Comparison of ENCODE assay signal across 16 cellular contexts in genomic region chr13:110850006-110850405, GRCh38.
DNase-seq lines count a peak whose midpoint lies in the region; ATAC-seq and TF ChIP-seq lines count a peak whose summit lies in the region.
"Had no signal": no experiment of that assay in that cellular context is flagged by ENCODE, and none has a peak within 500 bp of the region (broad histone marks: within the 10 kb centered on the region; RNA-seq: fewer than 3 reads in every experiment).

No MANE protein-coding gene starts in this region.

- H3K9me3 ChIP-seq in H9 (ENCODE audit: control insufficient read depth, low read depth, low read length) (no peaks in the 10 kb centered on the region), neuronal stem cell (replicated peaks in 1 of 2; ENCODE audit: control insufficient read depth in 2 of 2, insufficient read depth in 1 of 2, low read depth in 1 of 2, low read length in 2 of 2) (peaks cover 2 to 3% of the 10 kb centered on the region in 2 donors), breast epithelium (no peaks in the 10 kb centered on the region)
- H3K9me3 ChIP-seq: HAP-1 had no signal

- intact Hi-C loops in breast epithelium (cut with DNase I; ENCODE audit: low total_unique reads): no loop called here

- WGBS in H9 (ENCODE audit: extremely low coverage, insufficient read length, low lambda C conversion rate): no CpG with 5 or more reads among the region's 4 CpGs
- no CpG with 5 or more reads among the region's 4 CpGs for WGBS in neuronal stem cell (ENCODE audit: extremely low coverage in 2 of 2, insufficient read length in 2 of 2, insufficient replicate concordance in 1 of 2), 2 donors

- H3K36me3 ChIP-seq in neuronal stem cell (replicated peaks in 1 of 2; ENCODE audit: control insufficient read depth in 2 of 2, insufficient read depth in 2 of 2, low read length in 2 of 2) (no peaks in the 10 kb centered on the region), breast epithelium (no peaks in the 10 kb centered on the region)
- H3K36me3 ChIP-seq: HAP-1 had no signal

- no peaks in the 10 kb centered on the region for H3K9me3 Mint-ChIP-seq in H9
- H3K9me3 Mint-ChIP-seq: CD4-positive, alpha-beta T cell had no signal

- H3K4me3 ChIP-seq in neuronal stem cell (ENCODE audit: low read length in 2 of 2) (no peak overlapping the region), breast epithelium (no peak overlapping the region)
- H3K4me3 ChIP-seq: HAP-1 had no signal

- H2BK12ac ChIP-seq in H9 (ENCODE audit: insufficient read length, low read depth, low read length): no peak overlapping the region
- no peak overlapping the region for H2BK12ac ChIP-seq in neuronal stem cell (ENCODE audit: low read length)

- H3K4me2 ChIP-seq in H9 (ENCODE audit: insufficient read depth, insufficient read length, low read length) (no peak overlapping the region), neuronal stem cell (ENCODE audit: insufficient read depth, low read length, poor library complexity, severe bottlenecking) (no peak overlapping the region)

- H2AK5ac ChIP-seq in H9 (ENCODE audit: insufficient read length, low read length): no peak overlapping the region
- H2AK5ac ChIP-seq in neuronal stem cell (ENCODE audit: low read depth, low read length): no peak overlapping the region

- no peaks in the 10 kb centered on the region for H3K36me3 Mint-ChIP-seq in H9 (ENCODE audit: insufficient read depth in 1 of 3, low read depth in 3 of 3)

- H4K8ac ChIP-seq in H9 (replicated peaks; ENCODE audit: insufficient read length, low read depth, low read length): no peak overlapping the region
- no peak overlapping the region for H4K8ac ChIP-seq in neuronal stem cell (ENCODE audit: low read depth, low read length)

- H3K9ac ChIP-seq in H9 (ENCODE audit: extremely low read depth, insufficient read length, low read length) (no peak overlapping the region), neuronal stem cell (ENCODE audit: low read depth, low read length, poor library complexity) (no peak overlapping the region)

- H3K4ac ChIP-seq in H9 (ENCODE audit: low read depth, low read length): no peak overlapping the region
- no peak overlapping the region for H3K4ac ChIP-seq in neuronal stem cell (ENCODE audit: low read length)

- TF ChIP-seq CTCF in H9 (conservative IDR thresholded peaks at IDR 0.05) (no peak), breast epithelium (IDR thresholded peaks at IDR 0.05) (no peak)

- no peaks in the 10 kb centered on the region for H3K27me3 ChIP-seq in H9 (ENCODE audit: insufficient read depth, low read length)
- peaks cover 0 to 10% (median 0%) of the 10 kb centered on the region in 3 experiments for H3K27me3 ChIP-seq in neuronal stem cell (ENCODE audit: control insufficient read depth in 3 of 3, insufficient read depth in 3 of 3, low read depth in 1 of 3, low read length in 3 of 3)
- H3K27me3 ChIP-seq in breast epithelium: no peaks in the 10 kb centered on the region

- H4K91ac ChIP-seq in H9 (ENCODE audit: insufficient read length, low read depth, low read length) (no peak overlapping the region), neuronal stem cell (ENCODE audit: low read depth, low read length, poor library complexity) (no peak overlapping the region)

- H3K27me3 Mint-ChIP-seq in H9 (ENCODE audit: low read depth): peaks cover 2% of the 10 kb centered on the region; the same call in 1 of the 2 replicates

- no peak overlapping the region for H3K4me3 Mint-ChIP-seq in H9
- H3K4me3 Mint-ChIP-seq: CD4-positive, alpha-beta T cell had no signal

- H3K79me1 ChIP-seq in H9 (ENCODE audit: insufficient read depth, low read depth, low read length, poor library complexity, severe bottlenecking): no peaks in the 10 kb centered on the region
- no peaks in the 10 kb centered on the region for H3K79me1 ChIP-seq in neuronal stem cell (ENCODE audit: low read depth, low read length)

- H3T11ph ChIP-seq in H9 (ENCODE audit: low read length): no peak overlapping the region

- DNase-seq in H9: no peak
- DNase-seq in globus pallidus (ENCODE audit: low spot score): peak; percentile 5
- DNase-seq in neuronal stem cell (ENCODE audit: low spot score): no peak
- DNase-seq in stimulated activated CD4-positive, alpha-beta T cell treated with anti-CD3 and anti-CD28 coated beads, Interleukin-1b, Interleukin-23, amount 100 ng/mL, for 48 hours: no peak
- DNase-seq in breast epithelium (ENCODE audit: low spot score in 2 of 2): no peak
- DNase-seq: ACHN; AML-193; CD4-positive, alpha-beta T cell; DMS153; DMS79; GDM1; GOT3 had no signal

- H3K14ac ChIP-seq in H9 (ENCODE audit: insufficient read depth, low read length) (no peak overlapping the region), neuronal stem cell (ENCODE audit: low read length) (no peak overlapping the region)

- no peaks in the 10 kb centered on the region for H3K4me1 ChIP-seq in H9 (ENCODE audit: insufficient read depth, low read length)
- peaks cover 8 to 14% of the 10 kb centered on the region in 2 donors for H3K4me1 ChIP-seq in neuronal stem cell (ENCODE audit: control insufficient read depth in 2 of 2, insufficient read depth in 1 of 2, low read depth in 1 of 2, low read length in 2 of 2)
- no peaks in the 10 kb centered on the region for H3K4me1 ChIP-seq in breast epithelium
- H3K4me1 ChIP-seq: HAP-1 had no signal

- H2BK120ac ChIP-seq in H9 (ENCODE audit: low read depth, low read length, poor library complexity, severe bottlenecking) (no peak overlapping the region), neuronal stem cell (ENCODE audit: low read depth, low read length) (no peak overlapping the region)

- no peak overlapping the region for H2BK15ac ChIP-seq in H9 (ENCODE audit: low read depth, low read length)
- no peak overlapping the region for H2BK15ac ChIP-seq in neuronal stem cell (ENCODE audit: low read length)

- H3K56ac ChIP-seq in H9 (ENCODE audit: insufficient read length, low read depth, low read length): no peak overlapping the region

- no peaks in the 10 kb centered on the region for H3K23me2 ChIP-seq in H9 (ENCODE audit: insufficient read length, low read depth, low read length, poor library complexity, severe bottlenecking)

- H3K27ac ChIP-seq in H9 (ENCODE audit: insufficient read length, low read depth, low read length) (no peak overlapping the region), neuronal stem cell (replicated peaks; ENCODE audit: low read length) (no peak overlapping the region), breast epithelium (no peak overlapping the region)
- H3K27ac ChIP-seq: C4-2B, HL-60 had no signal

- H3K79me2 ChIP-seq in H9 (ENCODE audit: insufficient read depth, low read length): no peaks in the 10 kb centered on the region

- H2AFZ ChIP-seq in H9 (ENCODE audit: low read length): peak overlapping the region; percentile 65
- H2AFZ ChIP-seq in neuronal stem cell (ENCODE audit: low read length): peak overlapping the region; percentile 59

- H3K23ac ChIP-seq in H9 (ENCODE audit: insufficient read length, low read depth, low read length) (no peak overlapping the region), neuronal stem cell (ENCODE audit: low read depth, low read length, poor library complexity) (no peak overlapping the region)

- H2BK5ac ChIP-seq in H9 (ENCODE audit: insufficient read length, low read length) (no peak overlapping the region), neuronal stem cell (ENCODE audit: low read length) (no peak overlapping the region)

- no peaks in the 10 kb centered on the region for H4K20me1 ChIP-seq in H9 (ENCODE audit: control insufficient read depth, insufficient read depth, insufficient read length)

- TF ChIP-seq POLR2A in breast epithelium (IDR thresholded peaks at IDR 0.05): no peak

- H4K5ac ChIP-seq in H9 (ENCODE audit: insufficient read length, low read depth, low read length): no peak overlapping the region

- peaks cover 28 to 32% of the 10 kb centered on the region in 2 experiments for H3K4me1 Mint-ChIP-seq in H9

- H3K27ac Mint-ChIP-seq in H9: peak overlapping the region in 1 of 3 experiments; percentile 10; a peak in 1 of 7 replicates
- H3K27ac Mint-ChIP-seq: CD4-positive, alpha-beta T cell had no signal

- H2BK20ac ChIP-seq in H9 (ENCODE audit: low read depth, low read length, poor library complexity, severe bottlenecking): no peak overlapping the region

- ATAC-seq in HG03159 (IDR thresholded peaks at IDR 0.05; ENCODE audit: unreplicated experiment): no peak

- H3K18ac ChIP-seq in H9 (ENCODE audit: insufficient read length, low read depth, low read length): no peak overlapping the region
- no peak overlapping the region for H3K18ac ChIP-seq in neuronal stem cell (ENCODE audit: low read length)
